Comparison of ENCODE assay signal across 27 cellular contexts in genomic region chr3:105435277-105435676, GRCh38.
"Had no signal": no experiment of that assay in that cellular context is flagged by ENCODE, and none has a peak within 500 bp of the region (broad histone marks: within the 10 kb centered on the region; RNA-seq: fewer than 3 reads in every experiment).

No MANE protein-coding gene starts in this region.

- H3K4me1 Mint-ChIP-seq: nephron had no signal

- H3K9me3 ChIP-seq: heart right ventricle, left lung, lower lobe of right lung, pancreas, prostate gland, sigmoid colon, tibial nerve, uterus had no signal

- H2AFZ ChIP-seq: hepatocyte had no signal

- ATAC-seq: heart right ventricle; left cardiac atrium; left lung; lower lobe of right lung; naive thymus-derived CD8-positive, alpha-beta T cell; pancreas; right cardiac atrium; stimulated activated naive B cell treated with anti-CD40 and anti-IgM and Interleukin-4, amounts not matched to agents 10 μg/mL and 1 μg/mL and 100 μg/mL, for 72 hours; stimulated activated naive CD8-positive, alpha-beta T cell treated with anti-CD3 and anti-CD28 coated beads, Interleukin-15, Interleukin-2, amounts not matched to agents 100 U/mL and 50 U/mL, for 24 hours had no signal

- H3K4me2 ChIP-seq: hepatocyte, smooth muscle cell had no signal

- FAIRE-seq: keratinocyte, pancreas had no signal

- H3K27ac ChIP-seq: heart right ventricle, hepatocyte, left lung, lower lobe of right lung, pancreas, prostate gland, sigmoid colon, tibial nerve, uterus had no signal

- H3K4me3 Mint-ChIP-seq: naive thymus-derived CD8-positive, alpha-beta T cell; nephron; neural crest cell; stimulated activated naive B cell treated with anti-CD40 and anti-IgM and Interleukin-4, amounts not matched to agents 10 μg/mL and 1 μg/mL and 100 μg/mL, for 72 hours; type B pancreatic cell had no signal

- DNase-seq: heart right ventricle; kidney glomerular epithelial cell; left cardiac atrium; left lung; lower lobe of right lung; mammary epithelial cell; mesenchymal stem cell; naive thymus-derived CD8-positive, alpha-beta T cell; nucleus accumbens; pancreas; posterior cingulate gyrus; retina; right cardiac atrium; sigmoid colon; stimulated activated CD4-positive, alpha-beta T cell treated with anti-CD3 and anti-CD28 coated beads, Interleukin-1b, Interleukin-23, amount 100 ng/mL, for 48 hours; stimulated activated CD4-positive, alpha-beta T cell treated with anti-CD3 and anti-CD28 coated beads, Interleukin-2, amount 100 ng/mL, for 48 hours; stimulated activated naive B cell treated with anti-CD40 and anti-IgM and Interleukin-4, amounts not matched to agents 10 μg/mL and 1 μg/mL and 100 μg/mL, for 72 hours; stimulated activated naive CD8-positive, alpha-beta T cell treated with anti-CD3 and anti-CD28 coated beads, Interleukin-15, Interleukin-2, amounts not matched to agents 100 U/mL and 50 U/mL, for 24 hours; uterus had no signal

- H3K27me3 Mint-ChIP-seq: stimulated activated naive B cell treated with anti-CD40 and anti-IgM and Interleukin-4, amounts not matched to agents 10 μg/mL and 1 μg/mL and 100 μg/mL, for 72 hours; type B pancreatic cell had no signal

- H3K9me3 Mint-ChIP-seq: stimulated activated naive B cell treated with anti-CD40 and anti-IgM and Interleukin-4, amounts not matched to agents 10 μg/mL and 1 μg/mL and 100 μg/mL, for 72 hours had no signal

- H3K27me3 ChIP-seq: heart right ventricle, hepatocyte, left lung, pancreas, sigmoid colon, tibial nerve, uterus had no signal

- H3K4me3 ChIP-seq: heart right ventricle, hepatocyte, left lung, lower lobe of right lung, pancreas, prostate gland, sigmoid colon, smooth muscle cell, tibial nerve, uterus had no signal

- H3K4me1 ChIP-seq: left lung, lower lobe of right lung, prostate gland, sigmoid colon, tibial nerve, uterus had no signal

- H3K36me3 ChIP-seq: heart right ventricle, left lung, lower lobe of right lung, pancreas, prostate gland, sigmoid colon, tibial nerve, uterus had no signal

- H3K27ac Mint-ChIP-seq: naive thymus-derived CD8-positive, alpha-beta T cell; nephron; stimulated activated naive B cell treated with anti-CD40 and anti-IgM and Interleukin-4, amounts not matched to agents 10 μg/mL and 1 μg/mL and 100 μg/mL, for 72 hours; type B pancreatic cell had no signal
